ENCODE assay signal across 1 cellular context in the genomic region with DNA sequence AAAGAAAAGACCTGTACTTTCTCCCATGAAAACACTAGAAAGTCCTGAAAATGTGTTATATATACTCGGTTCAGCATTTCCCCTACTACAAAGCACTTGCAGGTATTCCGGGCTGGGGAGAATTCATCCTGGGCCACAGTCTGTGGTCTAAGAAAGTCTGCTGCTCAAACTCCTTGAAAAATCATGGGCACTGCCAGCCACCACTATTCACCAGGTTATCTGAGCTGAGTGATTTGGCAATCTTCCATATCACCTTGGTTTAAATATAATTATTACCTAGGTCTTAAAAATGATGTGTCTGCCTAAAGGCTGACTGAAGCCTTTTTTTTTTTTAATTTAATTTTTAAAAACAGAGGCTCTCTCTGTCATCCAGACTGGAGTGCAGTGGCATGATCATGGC.
TF ChIP-seq lines count a peak whose summit lies in the region.

No MANE protein-coding gene starts in this region.

TF ChIP-seq in endothelial cell of umbilical vein, 7 proteins besides CTCF, POLR2A, EP300 and RAD21:
- TF ChIP-seq POLR2AphosphoS5 (IDR thresholded peaks at IDR 0.05; ENCODE audit: insufficient read depth, low read depth, low read length) (no peak), GATA2 (IDR thresholded peaks at IDR 0.05; ENCODE audit: insufficient read depth, insufficient read length, low read depth, low read length) (no peak), EZH2 (IDR thresholded peaks at IDR 0.05; ENCODE audit: borderline replicate concordance, low read depth, low read length, severe bottlenecking) (no peak), MYC (IDR thresholded peaks at IDR 0.05; ENCODE audit: low read depth, low read length) (no peak), FOS (IDR thresholded peaks at IDR 0.05; ENCODE audit: borderline replicate concordance, insufficient read depth, low read length) (no peak), JUN (IDR thresholded peaks at IDR 0.05; ENCODE audit: borderline replicate concordance, insufficient read depth, insufficient read length, low read depth) (no peak), MAX (IDR thresholded peaks at IDR 0.05; ENCODE audit: insufficient read depth, insufficient read length) (no peak)
